In the genomic region with DNA sequence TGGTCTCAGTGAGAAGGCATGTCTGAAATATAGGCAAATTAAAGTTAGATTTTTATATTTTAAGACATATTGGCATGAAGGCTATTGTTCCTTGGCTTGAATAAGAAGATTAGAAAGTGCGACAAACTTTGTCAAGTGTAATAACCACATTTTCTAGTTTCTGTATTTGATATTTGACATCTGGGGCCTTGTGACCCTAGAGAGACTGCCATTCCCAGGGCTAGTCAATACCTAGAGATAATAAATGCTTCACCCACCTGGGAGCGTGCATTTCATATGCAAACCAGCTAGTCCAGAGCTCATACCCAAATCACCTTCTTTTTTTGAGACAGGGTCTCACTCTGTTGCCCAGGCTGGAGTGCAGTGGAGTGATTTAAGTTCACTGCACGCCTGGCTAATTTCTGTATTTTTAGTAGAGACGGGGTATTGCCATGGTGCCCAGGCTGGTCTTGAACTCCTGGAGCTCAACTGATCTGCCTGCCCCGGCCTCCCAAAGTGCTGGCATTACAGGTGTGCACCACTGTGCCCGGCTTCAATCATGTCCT, we compare ENCODE assay signal across 13 cellular contexts.
DNase-seq lines count a peak whose midpoint lies in the region; ATAC-seq, FAIRE-seq and TF ChIP-seq lines count a peak whose summit lies in the region.
"Had no signal": no experiment of that assay in that cellular context is flagged by ENCODE, and none has a peak within 500 bp of the region (broad histone marks: within the 10 kb centered on the region; RNA-seq: fewer than 3 reads in every experiment).

No MANE protein-coding gene starts in this region.

- H3K9me3 ChIP-seq in pancreas, result no peaks in the 10 kb centered on the region
- H3K9me3 ChIP-seq: neutrophil had no signal

- ATAC-seq in GM19438 (IDR thresholded peaks at IDR 0.05; ENCODE audit: low read depth, unreplicated experiment) (peak; percentile 43), HG02885 (IDR thresholded peaks at IDR 0.05; ENCODE audit: poor library complexity, unreplicated experiment) (peak; percentile 43), HG03565 (IDR thresholded peaks at IDR 0.05; ENCODE audit: unreplicated experiment) (peak; percentile 33), pancreas (no peak)

- FAIRE-seq in GM12891 (lab: Jason Lieb, UNC), result peak; percentile 28
- FAIRE-seq in pancreas (lab: Jason Lieb, UNC), result no peak
- FAIRE-seq: kidney had no signal

- no peaks in the 10 kb centered on the region for H3K4me1 ChIP-seq in pancreas

- no peaks in the 10 kb centered on the region for H3K36me3 ChIP-seq in pancreas
- H3K36me3 ChIP-seq: cardiac muscle cell, neutrophil had no signal

- no peaks in the 10 kb centered on the region for H3K27me3 ChIP-seq in pancreas
- H3K27me3 ChIP-seq: cardiac muscle cell, neutrophil had no signal

- TF ChIP-seq CTCF in pancreas (IDR thresholded peaks at IDR 0.05) (no peak), GM13976 (IDR thresholded peaks at IDR 0.05; ENCODE audit: borderline replicate concordance, control extremely low read depth, extremely low read depth, insufficient read depth, missing control alignments) (no peak)

- DNase-seq in GM12891 (ENCODE audit: insufficient read length, low spot score) (no peak), pancreas (no peak), GM13976 (ENCODE audit: low spot score) (no peak), NK-92 (lab: John Stamatoyannopoulos, UW; ENCODE audit: unreplicated experiment) (no peak), T-helper 2 cell (no peak)
- DNase-seq: activated T-cell treated with anti-CD3 and anti-CD28 coated beads, Interleukin-2, amount 50 U/mL, for 4 hours; kidney; NCI-H1436 treated with DMSO at 0.1 percent for 48 hours had no signal

- no peak for TF ChIP-seq POLR2A in GM12891 (IDR thresholded peaks at IDR 0.05; ENCODE audit: low read depth, low read length)

- H3K4me3 ChIP-seq in pancreas, result no peak overlapping the region
- H3K4me3 ChIP-seq: cardiac muscle cell had no signal

- in situ Hi-C loops in GM13976 (cut with MboI; ENCODE audit: low sequenced_read_pairs, unreplicated experiment), result no loop called here

- WGBS in pancreas, 2 donors, result 92 to 96% methylated on average over 6 of the region's 6 CpGs

- H3K27ac ChIP-seq in pancreas, result no peak overlapping the region
- H3K27ac ChIP-seq: cardiac muscle cell, neutrophil had no signal

- intact Hi-C loops in pancreas (cut with DNase I), result no loop called here

TF ChIP-seq in GM12891, 5 proteins besides CTCF, POLR2A, EP300 and RAD21:
- TF ChIP-seq PAX5 (IDR thresholded peaks at IDR 0.05; ENCODE audit: insufficient read depth, low read length, severe bottlenecking) (peak; percentile 48), POLR2AphosphoS5 (IDR thresholded peaks at IDR 0.05; ENCODE audit: low read depth, low read length) (no peak), SPI1 (IDR thresholded peaks at IDR 0.05; ENCODE audit: low read depth, low read length) (no peak), TAF1 (IDR thresholded peaks at IDR 0.05; ENCODE audit: low read depth, low read length) (no peak), POU2F2 (IDR thresholded peaks at IDR 0.05; ENCODE audit: low read depth, low read length) (0 out of 2 replicates have a peak, but pooled peaks have one; percentile 65)

Comparison
In these comparisons a context has a peak if more than half of its experiments do, and no peak if none do; other contexts are left out.
1. ATAC-seq: peak in GM19438 (single experiment), HG02885 (single experiment) and HG03565 (single experiment); none in pancreas (0 of 4).